In the genomic region with DNA sequence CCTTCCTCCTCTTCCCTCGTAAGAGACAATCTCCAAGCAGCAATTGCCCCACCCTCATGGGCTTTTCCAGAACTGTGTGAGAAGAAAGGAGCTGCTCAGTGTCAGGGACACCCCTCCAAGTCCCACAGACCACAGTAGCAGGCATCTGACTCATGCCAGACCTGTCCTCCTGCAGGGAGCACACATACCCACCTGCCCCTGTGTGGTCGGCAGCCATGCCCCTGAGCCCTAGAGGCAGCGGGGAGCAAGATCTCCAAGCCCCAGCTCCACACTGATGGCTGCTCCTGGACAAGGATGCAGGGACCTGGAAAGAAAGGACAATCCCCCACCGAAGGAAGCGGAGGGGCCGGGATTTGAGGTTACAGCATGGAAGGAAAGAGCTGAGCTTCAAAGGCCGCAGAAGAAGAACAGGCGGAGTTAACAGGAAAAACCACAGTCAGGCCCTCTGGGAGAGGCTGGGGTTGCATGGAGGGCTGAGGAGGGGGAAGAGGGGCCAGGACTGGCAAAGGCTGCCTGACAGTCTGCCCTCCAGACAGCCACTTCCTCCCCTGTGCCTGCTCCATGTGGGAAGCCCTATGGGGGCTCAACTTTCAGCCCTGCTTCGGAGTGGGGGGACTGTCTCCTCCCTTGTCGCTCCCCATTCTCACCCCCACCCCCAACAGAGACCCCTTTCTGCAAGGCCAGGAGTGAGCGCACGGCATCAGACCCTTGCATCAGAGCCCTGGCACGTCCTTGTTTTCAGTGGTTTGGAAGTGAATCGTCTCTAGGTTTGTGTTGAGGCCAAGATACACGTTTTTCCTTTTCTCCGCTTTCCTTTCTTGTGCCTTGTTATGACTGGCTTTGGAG, we compare ENCODE assay signal across 1 cellular context.
TF ChIP-seq lines count a peak whose summit lies in the region.

No MANE protein-coding gene starts in this region.

TF ChIP-seq in H1, 55 proteins besides CTCF, POLR2A, EP300 and RAD21:
- TF ChIP-seq EGR1 (IDR thresholded peaks at IDR 0.05; ENCODE audit: borderline replicate concordance, low read depth, low read length) (no peak), TEAD4 (IDR thresholded peaks at IDR 0.05; ENCODE audit: low read depth, low read length) (no peak), RNF2 (IDR thresholded peaks at IDR 0.05; ENCODE audit: borderline replicate concordance, low read depth, low read length, missing control alignments, poor library complexity, severe bottlenecking) (no peak), BCL11A (IDR thresholded peaks at IDR 0.05; ENCODE audit: low read depth in 2 of 2, low read length in 2 of 2) (no peak), CHD1 (IDR thresholded peaks at IDR 0.05; ENCODE audit: low read depth, low read length) (no peak), KDM1A (IDR thresholded peaks at IDR 0.05; ENCODE audit: borderline replicate concordance, low read length) (no peak), ASH2L (IDR thresholded peaks at IDR 0.05; ENCODE audit: low read length) (no peak), TAF7 (optimal IDR thresholded peaks at IDR 0.05; ENCODE audit: borderline replicate concordance, low read depth, low read length) (no peak), GABPA (IDR thresholded peaks at IDR 0.05; ENCODE audit: borderline replicate concordance, insufficient read depth, low read length) (no peak), SP1 (IDR thresholded peaks at IDR 0.05; ENCODE audit: low read depth, low read length) (no peak)
- TF ChIP-seq, protein P1, sequence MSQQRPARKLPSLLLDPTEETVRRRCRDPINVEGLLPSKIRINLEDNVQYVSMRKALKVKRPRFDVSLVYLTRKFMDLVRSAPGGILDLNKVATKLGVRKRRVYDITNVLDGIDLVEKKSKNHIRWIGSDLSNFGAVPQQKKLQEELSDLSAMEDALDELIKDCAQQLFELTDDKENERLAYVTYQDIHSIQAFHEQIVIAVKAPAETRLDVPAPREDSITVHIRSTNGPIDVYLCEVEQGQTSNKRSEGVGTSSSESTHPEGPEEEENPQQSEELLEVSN (IDR thresholded peaks at IDR 0.05), result no peak
- TF ChIP-seq, protein P2, sequence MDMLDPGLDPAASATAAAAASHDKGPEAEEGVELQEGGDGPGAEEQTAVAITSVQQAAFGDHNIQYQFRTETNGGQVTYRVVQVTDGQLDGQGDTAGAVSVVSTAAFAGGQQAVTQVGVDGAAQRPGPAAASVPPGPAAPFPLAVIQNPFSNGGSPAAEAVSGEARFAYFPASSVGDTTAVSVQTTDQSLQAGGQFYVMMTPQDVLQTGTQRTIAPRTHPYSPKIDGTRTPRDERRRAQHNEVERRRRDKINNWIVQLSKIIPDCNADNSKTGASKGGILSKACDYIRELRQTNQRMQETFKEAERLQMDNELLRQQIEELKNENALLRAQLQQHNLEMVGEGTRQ (IDR thresholded peaks at IDR 0.05; ENCODE audit: low read length), result no peak
TF ChIP-seq in H1: peak in this region for 0.
